1 cellular context compared by ENCODE assay signal in the genomic region with DNA sequence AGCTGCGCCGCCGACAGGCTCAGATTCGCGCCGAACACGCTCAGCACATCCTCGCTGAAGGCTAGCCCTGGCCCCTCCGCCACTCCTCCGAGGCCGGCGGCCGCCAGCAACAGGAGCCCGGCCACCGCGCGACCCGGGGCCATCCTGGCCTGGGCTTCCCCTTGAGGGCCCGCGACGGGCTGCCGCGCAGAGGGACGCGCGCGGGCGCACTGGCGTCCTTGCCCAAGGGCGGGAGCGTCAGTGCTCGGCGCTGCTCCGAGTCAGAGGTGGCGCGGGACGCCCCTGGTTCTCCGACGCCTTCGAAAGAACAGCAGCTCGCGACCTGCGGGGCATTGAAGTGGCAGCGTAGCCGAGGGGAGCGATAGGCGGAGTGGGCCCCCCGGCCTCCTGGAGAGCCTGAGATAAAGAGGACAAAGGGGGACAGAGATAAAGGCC.
TF ChIP-seq lines count a peak whose summit lies in the region.

No MANE protein-coding gene starts in this region.

TF ChIP-seq in GM12878, 131 proteins besides CTCF, POLR2A, EP300 and RAD21 (continued from another document):
- TF ChIP-seq, protein P1, sequence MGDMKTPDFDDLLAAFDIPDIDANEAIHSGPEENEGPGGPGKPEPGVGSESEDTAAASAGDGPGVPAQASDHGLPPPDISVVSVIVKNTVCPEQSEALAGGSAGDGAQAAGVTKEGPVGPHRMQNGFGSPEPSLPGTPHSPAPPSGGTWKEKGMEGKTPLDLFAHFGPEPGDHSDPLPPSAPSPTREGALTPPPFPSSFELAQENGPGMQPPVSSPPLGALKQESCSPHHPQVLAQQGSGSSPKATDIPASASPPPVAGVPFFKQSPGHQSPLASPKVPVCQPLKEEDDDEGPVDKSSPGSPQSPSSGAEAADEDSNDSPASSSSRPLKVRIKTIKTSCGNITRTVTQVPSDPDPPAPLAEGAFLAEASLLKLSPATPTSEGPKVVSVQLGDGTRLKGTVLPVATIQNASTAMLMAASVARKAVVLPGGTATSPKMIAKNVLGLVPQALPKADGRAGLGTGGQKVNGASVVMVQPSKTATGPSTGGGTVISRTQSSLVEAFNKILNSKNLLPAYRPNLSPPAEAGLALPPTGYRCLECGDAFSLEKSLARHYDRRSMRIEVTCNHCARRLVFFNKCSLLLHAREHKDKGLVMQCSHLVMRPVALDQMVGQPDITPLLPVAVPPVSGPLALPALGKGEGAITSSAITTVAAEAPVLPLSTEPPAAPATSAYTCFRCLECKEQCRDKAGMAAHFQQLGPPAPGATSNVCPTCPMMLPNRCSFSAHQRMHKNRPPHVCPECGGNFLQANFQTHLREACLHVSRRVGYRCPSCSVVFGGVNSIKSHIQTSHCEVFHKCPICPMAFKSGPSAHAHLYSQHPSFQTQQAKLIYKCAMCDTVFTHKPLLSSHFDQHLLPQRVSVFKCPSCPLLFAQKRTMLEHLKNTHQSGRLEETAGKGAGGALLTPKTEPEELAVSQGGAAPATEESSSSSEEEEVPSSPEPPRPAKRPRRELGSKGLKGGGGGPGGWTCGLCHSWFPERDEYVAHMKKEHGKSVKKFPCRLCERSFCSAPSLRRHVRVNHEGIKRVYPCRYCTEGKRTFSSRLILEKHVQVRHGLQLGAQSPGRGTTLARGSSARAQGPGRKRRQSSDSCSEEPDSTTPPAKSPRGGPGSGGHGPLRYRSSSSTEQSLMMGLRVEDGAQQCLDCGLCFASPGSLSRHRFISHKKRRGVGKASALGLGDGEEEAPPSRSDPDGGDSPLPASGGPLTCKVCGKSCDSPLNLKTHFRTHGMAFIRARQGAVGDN (IDR thresholded peaks at IDR 0.05) = peak; percentile 85; the same call in 1 of the 2 replicates
- TF ChIP-seq E4F1 (IDR thresholded peaks at IDR 0.05; ENCODE audit: borderline replicate concordance, partially characterized antibody) = no peak
- no peak for TF ChIP-seq JUNB (IDR thresholded peaks at IDR 0.05)
- TF ChIP-seq FOXM1 (IDR thresholded peaks at IDR 0.05; ENCODE audit: low read depth, low read length) = no peak
- TF ChIP-seq IKZF1 (conservative IDR thresholded peaks at IDR 0.05) = peak; percentile 50
- TF ChIP-seq MYC (IDR thresholded peaks at IDR 0.05; ENCODE audit: insufficient read depth, insufficient read length, insufficient replicate concordance, low read length, severe bottlenecking) = no peak
- peak; percentile 68; the same call in 1 of the 2 replicates for TF ChIP-seq ZNF207 (IDR thresholded peaks at IDR 0.05; ENCODE audit: borderline replicate concordance)
- peak in 1 of 2 experiments; percentile 34; a peak in 3 of 4 replicates for TF ChIP-seq BHLHE40 (IDR thresholded peaks at IDR 0.05; ENCODE audit: borderline replicate concordance in 1 of 2, low read depth in 2 of 2, low read length in 1 of 2)
- peak; percentile 48 for TF ChIP-seq NR2F1 (conservative IDR thresholded peaks at IDR 0.05)
- TF ChIP-seq SIX5 (IDR thresholded peaks at IDR 0.05; ENCODE audit: low read depth, low read length, severe bottlenecking) = no peak
- TF ChIP-seq PAX5 (IDR thresholded peaks at IDR 0.05; ENCODE audit: borderline replicate concordance, low read depth, low read length) = 0 out of 2 replicates have a peak, but pooled peaks have one; percentile 9
- no peak for TF ChIP-seq STAT3 (IDR thresholded peaks at IDR 0.05; ENCODE audit: low read depth, low read length)
- TF ChIP-seq RB1 (IDR thresholded peaks at IDR 0.05; ENCODE audit: borderline replicate concordance) = peak; percentile 91; the same call in 1 of the 2 replicates
- no peak for TF ChIP-seq HDAC2 (IDR thresholded peaks at IDR 0.05)
- no peak for TF ChIP-seq ESRRA (IDR thresholded peaks at IDR 0.05; ENCODE audit: low read length)
- no peak for TF ChIP-seq SMAD5 (IDR thresholded peaks at IDR 0.05; ENCODE audit: low read depth)
- TF ChIP-seq NRF1 (conservative IDR thresholded peaks at IDR 0.05; ENCODE audit: low read depth, low read length) = peak; percentile 35; the same call in 1 of the 2 replicates
- TF ChIP-seq, protein P2, sequence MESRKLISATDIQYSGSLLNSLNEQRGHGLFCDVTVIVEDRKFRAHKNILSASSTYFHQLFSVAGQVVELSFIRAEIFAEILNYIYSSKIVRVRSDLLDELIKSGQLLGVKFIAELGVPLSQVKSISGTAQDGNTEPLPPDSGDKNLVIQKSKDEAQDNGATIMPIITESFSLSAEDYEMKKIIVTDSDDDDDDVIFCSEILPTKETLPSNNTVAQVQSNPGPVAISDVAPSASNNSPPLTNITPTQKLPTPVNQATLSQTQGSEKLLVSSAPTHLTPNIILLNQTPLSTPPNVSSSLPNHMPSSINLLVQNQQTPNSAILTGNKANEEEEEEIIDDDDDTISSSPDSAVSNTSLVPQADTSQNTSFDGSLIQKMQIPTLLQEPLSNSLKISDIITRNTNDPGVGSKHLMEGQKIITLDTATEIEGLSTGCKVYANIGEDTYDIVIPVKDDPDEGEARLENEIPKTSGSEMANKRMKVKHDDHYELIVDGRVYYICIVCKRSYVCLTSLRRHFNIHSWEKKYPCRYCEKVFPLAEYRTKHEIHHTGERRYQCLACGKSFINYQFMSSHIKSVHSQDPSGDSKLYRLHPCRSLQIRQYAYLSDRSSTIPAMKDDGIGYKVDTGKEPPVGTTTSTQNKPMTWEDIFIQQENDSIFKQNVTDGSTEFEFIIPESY (IDR thresholded peaks at IDR 0.05) = no peak
- TF ChIP-seq KLF5 (IDR thresholded peaks at IDR 0.05; ENCODE audit: partially characterized antibody) = no peak
- peak; percentile 95; the same call in 1 of the 2 replicates for TF ChIP-seq LARP7 (IDR thresholded peaks at IDR 0.05)
- peak; percentile 73 for TF ChIP-seq DPF2 (IDR thresholded peaks at IDR 0.05)
- TF ChIP-seq CREB1 (IDR thresholded peaks at IDR 0.05; ENCODE audit: low read depth) = peak; percentile 15; the same call in 1 of the 2 replicates
- no peak for TF ChIP-seq ZNF217 (IDR thresholded peaks at IDR 0.05)
- no peak for TF ChIP-seq ZNF622 (IDR thresholded peaks at IDR 0.05)
- TF ChIP-seq KAT2A (conservative IDR thresholded peaks at IDR 0.05; ENCODE audit: control insufficient read depth, low read depth, low read length) = no peak
- TF ChIP-seq TBL1XR1 (IDR thresholded peaks at IDR 0.05; ENCODE audit: low read depth, low read length) = no peak; the same call in 1 of the 2 replicates
- TF ChIP-seq, protein P3, sequence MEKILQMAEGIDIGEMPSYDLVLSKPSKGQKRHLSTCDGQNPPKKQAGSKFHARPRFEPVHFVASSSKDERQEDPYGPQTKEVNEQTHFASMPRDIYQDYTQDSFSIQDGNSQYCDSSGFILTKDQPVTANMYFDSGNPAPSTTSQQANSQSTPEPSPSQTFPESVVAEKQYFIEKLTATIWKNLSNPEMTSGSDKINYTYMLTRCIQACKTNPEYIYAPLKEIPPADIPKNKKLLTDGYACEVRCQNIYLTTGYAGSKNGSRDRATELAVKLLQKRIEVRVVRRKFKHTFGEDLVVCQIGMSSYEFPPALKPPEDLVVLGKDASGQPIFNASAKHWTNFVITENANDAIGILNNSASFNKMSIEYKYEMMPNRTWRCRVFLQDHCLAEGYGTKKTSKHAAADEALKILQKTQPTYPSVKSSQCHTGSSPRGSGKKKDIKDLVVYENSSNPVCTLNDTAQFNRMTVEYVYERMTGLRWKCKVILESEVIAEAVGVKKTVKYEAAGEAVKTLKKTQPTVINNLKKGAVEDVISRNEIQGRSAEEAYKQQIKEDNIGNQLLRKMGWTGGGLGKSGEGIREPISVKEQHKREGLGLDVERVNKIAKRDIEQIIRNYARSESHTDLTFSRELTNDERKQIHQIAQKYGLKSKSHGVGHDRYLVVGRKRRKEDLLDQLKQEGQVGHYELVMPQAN (conservative IDR thresholded peaks at IDR 0.05) = 0 out of 2 replicates have a peak, but pooled peaks have one; percentile 26
- no peak for TF ChIP-seq SUPT20H (IDR thresholded peaks at IDR 0.05; ENCODE audit: borderline replicate concordance, control insufficient read depth, low read depth, low read length)
- peak; percentile 65 for TF ChIP-seq RELA (IDR thresholded peaks at IDR 0.05; ENCODE audit: borderline replicate concordance, partially characterized antibody)
- TF ChIP-seq, protein P4, sequence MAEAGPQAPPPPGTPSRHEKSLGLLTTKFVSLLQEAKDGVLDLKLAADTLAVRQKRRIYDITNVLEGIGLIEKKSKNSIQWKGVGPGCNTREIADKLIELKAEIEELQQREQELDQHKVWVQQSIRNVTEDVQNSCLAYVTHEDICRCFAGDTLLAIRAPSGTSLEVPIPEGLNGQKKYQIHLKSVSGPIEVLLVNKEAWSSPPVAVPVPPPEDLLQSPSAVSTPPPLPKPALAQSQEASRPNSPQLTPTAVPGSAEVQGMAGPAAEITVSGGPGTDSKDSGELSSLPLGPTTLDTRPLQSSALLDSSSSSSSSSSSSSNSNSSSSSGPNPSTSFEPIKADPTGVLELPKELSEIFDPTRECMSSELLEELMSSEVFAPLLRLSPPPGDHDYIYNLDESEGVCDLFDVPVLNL (IDR thresholded peaks at IDR 0.05; ENCODE audit: low read depth, low read length) = peak; percentile 55; the same call in 1 of the 2 replicates
- TF ChIP-seq ELK1 (IDR thresholded peaks at IDR 0.05; ENCODE audit: low read depth, low read length) = 0 out of 2 replicates have a peak, but pooled peaks have one; percentile 15
- peak; percentile 81; the same call in 1 of the 2 replicates for TF ChIP-seq SIN3A (IDR thresholded peaks at IDR 0.05; ENCODE audit: low read depth, low read length)
- TF ChIP-seq MYB (IDR thresholded peaks at IDR 0.05; ENCODE audit: borderline replicate concordance, low read depth, low read length) = no peak
- TF ChIP-seq TAF1 (IDR thresholded peaks at IDR 0.05; ENCODE audit: borderline replicate concordance, low read depth, low read length) = peak; percentile 36; the same call in 1 of the 2 replicates
